31 cellular contexts compared by ENCODE assay signal in the genomic region with DNA sequence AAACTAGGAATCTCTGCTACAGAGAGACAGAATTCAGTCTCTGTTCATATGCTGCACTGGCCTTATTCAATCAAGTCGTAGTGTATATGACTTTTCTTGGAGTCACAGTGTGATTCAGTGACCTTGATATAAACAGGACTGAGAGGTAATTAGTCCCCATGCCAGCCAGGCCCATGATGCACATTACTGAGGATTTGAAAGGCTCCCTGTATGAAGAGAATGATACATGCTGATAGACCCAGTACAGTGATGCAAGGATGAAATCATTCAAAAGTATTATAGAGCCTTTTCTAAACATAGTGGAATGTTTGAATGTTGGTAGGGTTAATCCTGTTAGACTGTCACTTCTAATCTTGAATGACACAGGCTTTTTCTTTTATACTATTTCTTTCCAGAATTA. TPM values are rescaled to one million over a fixed set of nuclear protein-coding genes. Genes with fewer than 3 reads are reported as not detected.
A peak's percentile ranks its signal among the peaks of the same experiment; 100 is the strongest.
DNase-seq lines count a peak whose midpoint lies in the region; FAIRE-seq and TF ChIP-seq lines count a peak whose summit lies in the region.
"Had no signal": no experiment of that assay in that cellular context is flagged by ENCODE, and none has a peak within 500 bp of the region (broad histone marks: within the 10 kb centered on the region; RNA-seq: fewer than 3 reads in every experiment).

No MANE protein-coding gene starts in this region.

- H3K27ac Mint-ChIP-seq in HFFc6, result peak overlapping the region; percentile 83
- H3K27ac Mint-ChIP-seq: activated CD4-positive, alpha-beta memory T cell treated with anti-CD3 and anti-CD28 coated beads, Interleukin-2, amount 10 ng/mL, durations not matched to agents 7 days and 5 days; naive thymus-derived CD8-positive, alpha-beta T cell; T-helper 2 cell treated with Interferon-gamma antibody and Interleukin-4, amounts not matched to agents 5 μg/mL and 100 μg/mL, for 36 hours; type B pancreatic cell had no signal

- no peak for FAIRE-seq in HTR-8/SVneo (lab: Jason Lieb, UNC)
- FAIRE-seq: frontal cortex, GM19239, H1 had no signal

- no peaks in the 10 kb centered on the region for H3K36me3 Mint-ChIP-seq in HFFc6 (ENCODE audit: low read depth)
- H3K36me3 Mint-ChIP-seq: naive thymus-derived CD8-positive, alpha-beta T cell had no signal

- H3K4me3 Mint-ChIP-seq in HFFc6, result no peak overlapping the region
- H3K4me3 Mint-ChIP-seq: activated CD4-positive, alpha-beta memory T cell treated with anti-CD3 and anti-CD28 coated beads, Interleukin-2, amount 10 ng/mL, durations not matched to agents 7 days and 5 days; naive thymus-derived CD8-positive, alpha-beta T cell; T-helper 2 cell treated with Interferon-gamma antibody and Interleukin-4, amounts not matched to agents 5 μg/mL and 100 μg/mL, for 36 hours; type B pancreatic cell had no signal

- no peaks in the 10 kb centered on the region for H3K27me3 Mint-ChIP-seq in HFFc6 (ENCODE audit: insufficient read depth)
- H3K27me3 Mint-ChIP-seq: type B pancreatic cell had no signal

- no peaks in the 10 kb centered on the region for H3K9me3 Mint-ChIP-seq in HFFc6
- H3K9me3 Mint-ChIP-seq: activated CD4-positive, alpha-beta memory T cell treated with anti-CD3 and anti-CD28 coated beads, Interleukin-2, amount 10 ng/mL, durations not matched to agents 7 days and 5 days; T-helper 2 cell treated with Interferon-gamma antibody and Interleukin-4, amounts not matched to agents 5 μg/mL and 100 μg/mL, for 36 hours; type B pancreatic cell had no signal

- TF ChIP-seq CTCF in HFFc6 (IDR thresholded peaks at IDR 0.05), result no peak
- no peak for TF ChIP-seq CTCF in fibroblast of mammary gland (conservative IDR thresholded peaks at IDR 0.05; ENCODE audit: control insufficient read depth, insufficient read depth, low read depth, low read length)

- no peak overlapping the region for H3K4me3 ChIP-seq in fibroblast of mammary gland (ENCODE audit: control insufficient read depth, low read depth, low read length)
- H3K4me3 ChIP-seq: cardiac muscle cell, colonic mucosa, lower lobe of right lung, Peyer's patch had no signal

- DNase-seq in HFFc6 (peak; percentile 60), amniotic epithelial cell (ENCODE audit: low read depth) (peak; percentile 43), fibroblast of mammary gland (ENCODE audit: low read depth) (peak; percentile 29), EL (no peak), activated gamma-delta T cell treated with Interleukin-2 at 50 U/mL for 16 hours (no peak), D341Med (ENCODE audit: low spot score) (no peak), HTR-8/SVneo (ENCODE audit: insufficient read length, low spot score) (no peak)
- DNase-seq: activated CD4-positive, alpha-beta memory T cell treated with anti-CD3 and anti-CD28 coated beads, Interleukin-2, amount 10 ng/mL, durations not matched to agents 7 days and 5 days; activated CD8-positive, alpha-beta memory T cell treated with anti-CD3 and anti-CD28 coated beads, Interleukin-2, amount 50 U/mL, for 48 hours; activated naive CD4-positive, alpha-beta T cell treated with anti-CD3 and anti-CD28 coated beads, Interleukin-2, amount 50 U/mL, for 16 hours; anterior cingulate cortex; Calu3; colonic mucosa; DMS79 treated with DMSO at 0.1 percent for 48 hours; effector memory CD4-positive, alpha-beta T cell; kidney glomerular epithelial cell; lower lobe of right lung; naive thymus-derived CD8-positive, alpha-beta T cell; NCI-H1105 treated with DMSO at 0.1 percent for 48 hours; NCI-H2029; NCI-H524 treated with DMSO at 0.1 percent for 48 hours; nucleus accumbens; stimulated activated CD4-positive, alpha-beta T cell treated with anti-CD3 and anti-CD28 coated beads, Interleukin-15, amount 100 ng/mL, for 24 hours; stimulated activated CD4-positive, alpha-beta T cell treated with anti-CD3 and anti-CD28 coated beads, Interleukin-4, amount 100 ng/mL, for 4 hours had no signal

- H3K4me1 Mint-ChIP-seq in HFFc6 (ENCODE audit: low read depth), result peaks cover 30% of the 10 kb centered on the region
- H3K4me1 Mint-ChIP-seq: activated CD4-positive, alpha-beta memory T cell treated with anti-CD3 and anti-CD28 coated beads, Interleukin-2, amount 10 ng/mL, durations not matched to agents 7 days and 5 days had no signal

RNA-seq across cellular contexts. Expression of gene ANXA3, which starts 34.1 kb away (rescaled TPM):
- 1 to 10 TPM; 1.5 to 3.0 (median 1.6) TPM for total RNA-seq in HFFc6 (2021; fragmentation: NEBNext Ultra II Directional; extraction: Animal tissue kit (Norgen Biotek cat#: 25700))
- total RNA-seq: naive thymus-derived CD8-positive, alpha-beta T cell had no signal

Comparison
In these comparisons a context has a peak if more than half of its experiments do, and no peak if none do; other contexts are left out.
1. DNase-seq: peak in HFFc6 (single experiment), amniotic epithelial cell (single experiment) and fibroblast of mammary gland (single experiment); none in EL (single experiment), activated gamma-delta T cell treated with Interleukin-2 at 50 U/mL for 16 hours (single experiment), D341Med (single experiment) and HTR-8/SVneo (single experiment).